ENCODE assay signal across 12 cellular contexts in genomic region chr12:78918221-78918620, GRCh38. TPM values are rescaled to one million over a fixed set of nuclear protein-coding genes. Genes with fewer than 3 reads are reported as not detected.
"Had no signal": no experiment of that assay in that cellular context is flagged by ENCODE, and none has a peak within 500 bp of the region (broad histone marks: within the 10 kb centered on the region; RNA-seq: fewer than 3 reads in every experiment).

No MANE protein-coding gene starts in this region.

- ATAC-seq: left lobe of liver; mucosa of descending colon; naive thymus-derived CD4-positive, alpha-beta T cell; stimulated activated effector memory CD8-positive, alpha-beta T cell treated with anti-CD3 and anti-CD28 coated beads, Interleukin-12 subunit alpha, Interleukin-12 subunit beta, amount 100 ng/mL, for 72 hours had no signal

- H3K27me3 ChIP-seq: esophagus muscularis mucosa, ovary had no signal

- H3K9me3 ChIP-seq: esophagus muscularis mucosa, mucosa of descending colon, ovary had no signal

- H3K36me3 Mint-ChIP-seq: activated naive CD8-positive, alpha-beta T cell treated with anti-CD3 and anti-CD28 coated beads, Interleukin-2, amount 10 ng/mL, durations not matched to agents 7 days and 5 days; naive thymus-derived CD4-positive, alpha-beta T cell; stimulated activated effector memory CD8-positive, alpha-beta T cell treated with anti-CD3 and anti-CD28 coated beads, Interleukin-12 subunit alpha, Interleukin-12 subunit beta, amount 100 ng/mL, for 72 hours had no signal

- H3K27ac Mint-ChIP-seq: activated naive CD8-positive, alpha-beta T cell treated with anti-CD3 and anti-CD28 coated beads, Interleukin-2, amount 10 ng/mL, durations not matched to agents 7 days and 5 days; naive thymus-derived CD4-positive, alpha-beta T cell; stimulated activated effector memory CD8-positive, alpha-beta T cell treated with anti-CD3 and anti-CD28 coated beads, Interleukin-12 subunit alpha, Interleukin-12 subunit beta, amount 100 ng/mL, for 72 hours had no signal

- H3K4me3 Mint-ChIP-seq: activated naive CD8-positive, alpha-beta T cell treated with anti-CD3 and anti-CD28 coated beads, Interleukin-2, amount 10 ng/mL, durations not matched to agents 7 days and 5 days; naive thymus-derived CD4-positive, alpha-beta T cell; stimulated activated effector memory CD8-positive, alpha-beta T cell treated with anti-CD3 and anti-CD28 coated beads, Interleukin-12 subunit alpha, Interleukin-12 subunit beta, amount 100 ng/mL, for 72 hours had no signal

- H3K27me3 Mint-ChIP-seq: activated naive CD8-positive, alpha-beta T cell treated with anti-CD3 and anti-CD28 coated beads, Interleukin-2, amount 10 ng/mL, durations not matched to agents 7 days and 5 days; naive thymus-derived CD4-positive, alpha-beta T cell had no signal

- H3K4me1 ChIP-seq: esophagus muscularis mucosa had no signal

- H3K36me3 ChIP-seq: esophagus muscularis mucosa, ovary had no signal

- H3K27ac ChIP-seq: esophagus muscularis mucosa, ovary had no signal

- H3K4me1 Mint-ChIP-seq: activated naive CD8-positive, alpha-beta T cell treated with anti-CD3 and anti-CD28 coated beads, Interleukin-2, amount 10 ng/mL, durations not matched to agents 7 days and 5 days; naive thymus-derived CD4-positive, alpha-beta T cell; stimulated activated effector memory CD8-positive, alpha-beta T cell treated with anti-CD3 and anti-CD28 coated beads, Interleukin-12 subunit alpha, Interleukin-12 subunit beta, amount 100 ng/mL, for 72 hours had no signal

- H3K4me3 ChIP-seq: esophagus muscularis mucosa, mucosa of descending colon, ovary had no signal

- DNase-seq: activated CD4-positive, CD25-positive, alpha-beta regulatory T cell treated with anti-CD3 and anti-CD28 coated beads, Interleukin-2, amount 50 U/mL, for 72 hours; activated naive CD4-positive, alpha-beta T cell; activated naive CD8-positive, alpha-beta T cell treated with anti-CD3 and anti-CD28 coated beads, Interleukin-2, amount 10 ng/mL, durations not matched to agents 7 days and 5 days; islet precursor cell; mammary epithelial cell; mucosa of descending colon; naive thymus-derived CD4-positive, alpha-beta T cell; ovary had no signal

- H3K9me3 Mint-ChIP-seq: activated naive CD8-positive, alpha-beta T cell treated with anti-CD3 and anti-CD28 coated beads, Interleukin-2, amount 10 ng/mL, durations not matched to agents 7 days and 5 days had no signal

RNA-seq across cellular contexts. Expression of gene SYT1, which starts 53.6 kb away (rescaled TPM):
- total RNA-seq: activated CD8-positive, alpha-beta memory T cell treated with anti-CD3 and anti-CD28 coated beads for 36 hours; activated naive CD8-positive, alpha-beta T cell treated with anti-CD3 and anti-CD28 coated beads, Interleukin-2, amount 10 ng/mL, durations not matched to agents 7 days and 5 days had no signal
- polyA plus RNA-seq: naive thymus-derived CD4-positive, alpha-beta T cell had no signal
